In the genomic region with DNA sequence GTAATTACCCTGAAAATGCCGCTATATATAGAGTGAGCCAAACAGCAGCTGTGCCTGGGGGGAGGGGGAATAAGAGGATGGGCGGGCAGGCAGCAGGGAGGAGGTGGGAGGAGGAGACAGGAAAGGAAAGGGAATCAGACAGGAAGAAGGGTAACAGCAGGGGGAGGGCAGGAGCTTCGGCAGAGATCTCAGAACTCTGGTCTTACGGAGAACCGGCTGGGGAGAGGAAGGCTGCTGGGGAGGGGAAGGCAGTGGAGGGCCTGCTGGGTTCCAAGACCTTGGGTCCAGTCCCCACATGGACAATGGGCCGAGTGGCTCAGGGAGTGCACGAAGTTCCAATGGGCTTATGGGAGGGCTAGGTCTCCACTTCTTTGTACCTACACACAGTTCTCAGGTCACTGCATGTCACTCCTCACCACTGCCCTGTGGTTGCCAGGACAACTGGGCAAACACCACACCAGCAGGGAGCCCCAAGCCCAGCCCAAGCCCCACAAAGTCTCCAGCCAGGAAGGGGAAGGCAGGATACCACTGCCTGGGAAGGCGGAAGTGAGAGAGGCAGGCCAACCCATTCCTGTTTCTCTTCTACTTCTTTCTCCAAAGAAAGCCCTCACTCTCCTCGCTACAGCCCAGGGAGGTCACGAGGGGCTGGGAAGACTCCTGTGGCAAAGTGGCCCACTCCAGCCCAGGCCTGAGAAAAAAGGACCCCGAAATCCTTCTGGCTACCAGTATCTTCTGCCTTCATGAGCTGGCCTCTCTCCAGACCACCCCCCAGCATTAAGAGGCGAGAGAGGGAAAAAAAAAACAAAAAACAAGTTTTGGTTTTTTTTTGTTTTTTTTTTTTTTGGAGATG, we compare ENCODE assay signal across 8 cellular contexts. TPM values are rescaled to one million over a fixed set of nuclear protein-coding genes. Genes with fewer than 3 reads are reported as not detected.
DNase-seq lines count a peak whose midpoint lies in the region; TF ChIP-seq lines count a peak whose summit lies in the region.

No MANE protein-coding gene starts in this region.

- H3K4me3 ChIP-seq in KMS-11 (IDR thresholded peaks at IDR 0.05; ENCODE audit: insufficient read depth, low read depth, low read length), result no peak overlapping the region
- H3K4me3 ChIP-seq in Peyer's patch, result peak overlapping the region in 2 of 4 donors; percentile 3 to 18
- H3K4me3 ChIP-seq in colonic mucosa, result no peak overlapping the region
- H3K4me3 ChIP-seq in spleen, result peak overlapping the region in 4 of 8 donors; percentile 5 to 49 (median 10)

- H3K27ac ChIP-seq in KMS-11, result peak overlapping the region; percentile 34; the same call in 1 of the 2 replicates
- peak overlapping the region; percentile 59 to 84 (median 70) for H3K27ac ChIP-seq in Peyer's patch
- peak overlapping the region; percentile 84 for H3K27ac ChIP-seq in colonic mucosa
- peak overlapping the region; percentile 27 to 90 (median 86) for H3K27ac ChIP-seq in spleen

- peaks cover 6% of the 10 kb centered on the region; the same call in 1 of the 2 replicates for H3K36me3 ChIP-seq in KMS-11 (ENCODE audit: insufficient read depth)
- peaks cover 0 to 30% (median 0%) of the 10 kb centered on the region in 3 donors for H3K36me3 ChIP-seq in Peyer's patch
- no peaks in the 10 kb centered on the region for H3K36me3 ChIP-seq in colonic mucosa
- H3K36me3 ChIP-seq in spleen, result peaks cover 3 to 45% (median 30%) of the 10 kb centered on the region in 6 donors

- H3K9ac ChIP-seq in KMS-11 (0 out of 2 replicates have a peak overlapping the region, but pooled peaks have one; percentile 2), colonic mucosa (ENCODE audit: low read depth in 2 of 2, low read length in 2 of 2) (peak overlapping the region; percentile 16 to 71)

- H3K4me1 ChIP-seq in KMS-11 (ENCODE audit: low read depth, poor library complexity, severe bottlenecking) (peaks cover 48% of the 10 kb centered on the region), Peyer's patch (peaks cover 0 to 34% (median 3%) of the 10 kb centered on the region in 4 donors), colonic mucosa (peaks cover 10% of the 10 kb centered on the region), spleen (peaks cover 20 to 62% (median 49%) of the 10 kb centered on the region in 6 donors)

- H3K9me3 ChIP-seq in Peyer's patch, result no peaks in the 10 kb centered on the region
- H3K9me3 ChIP-seq in colonic mucosa, result no peaks in the 10 kb centered on the region
- no peaks in the 10 kb centered on the region for H3K9me3 ChIP-seq in spleen

- H3K79me2 ChIP-seq in KMS-11 (ENCODE audit: insufficient read depth, low read depth), result peaks cover 15% of the 10 kb centered on the region; the same call in 1 of the 2 replicates

- TF ChIP-seq CTCF in KMS-11 (conservative IDR thresholded peaks at IDR 0.05; ENCODE audit: low read depth, low read length) (no peak), Peyer's patch (IDR thresholded peaks at IDR 0.05) (no peak), colonic mucosa (IDR thresholded peaks at IDR 0.05) (no peak), spleen (IDR thresholded peaks at IDR 0.05 in 8 of 11, conservative IDR thresholded peaks at IDR 0.05 in 3 of 11) (peak in 3 of 11 experiments; percentile 6 to 24 (median 15))

- no peaks in the 10 kb centered on the region for H4K20me1 ChIP-seq in KMS-11 (ENCODE audit: insufficient read depth)

- 16 to 22% (median 20%) methylated on average over 12 of the region's 12 CpGs for WGBS in spleen, 5 donors

- H3K4me2 ChIP-seq in KMS-11, result peak overlapping the region; percentile 7; the same call in 1 of the 2 replicates

- no peak for TF ChIP-seq POLR2A in Peyer's patch (IDR thresholded peaks at IDR 0.05)
- no peak for TF ChIP-seq POLR2A in spleen (IDR thresholded peaks at IDR 0.05)

- H2AFZ ChIP-seq in KMS-11 (ENCODE audit: low read depth), result no peak overlapping the region

- H3K27me3 ChIP-seq in KMS-11 (ENCODE audit: insufficient read depth, low read depth), result no peaks in the 10 kb centered on the region
- no peaks in the 10 kb centered on the region for H3K27me3 ChIP-seq in Peyer's patch
- H3K27me3 ChIP-seq in colonic mucosa, result no peaks in the 10 kb centered on the region
- H3K27me3 ChIP-seq in spleen (replicated peaks in 1 of 7), result no peaks in the 10 kb centered on the region

- intact Hi-C loops in colonic mucosa (cut with DNase I), result no loop called here
- intact Hi-C loops in spleen (cut with DNase I; ENCODE audit: low total_unique reads), result no loop called here

- DNase-seq in DMS53 (lab: John Stamatoyannopoulos, UW) (peak; percentile 98), Peyer's patch (peak in 1 of 3 donors; percentile 58), colonic mucosa (peak; percentile 81), kidney glomerular epithelial cell (lab: John Stamatoyannopoulos, UW) (peak; percentile 63), spleen (no peak)
- DNase-seq in effector CD4-positive, alpha-beta T cell, result no peak
- DNase-seq in activated CD8-positive, alpha-beta memory T cell treated with anti-CD3 and anti-CD28 coated beads for 24 hours, result no peak

RNA-seq across cellular contexts. Expression of a gene that starts 25.3 kb away (rescaled TPM):
- 10 to 100 TPM in 3 of 4 donors, 1 to 10 TPM in 1; 8.3 to 48.9 (median 33.8) TPM for total RNA-seq in Peyer's patch
- 10 to 100 TPM; 28.3 to 44.7 TPM for total RNA-seq in colonic mucosa
- 10 to 100 TPM; 24.9 to 49.2 (median 39.2) TPM for total RNA-seq in spleen
- polyA plus RNA-seq in spleen, result 10 to 100 TPM; 28.9 to 36.8 (median 35.9) TPM

RNA-seq across cellular contexts. Expression of a gene that starts 27.6 kb away (rescaled TPM):
- 10 to 100 TPM; 42.4 to 71.0 (median 48.4) TPM for total RNA-seq in Peyer's patch
- 10 to 100 TPM; 19.0 to 26.6 TPM for total RNA-seq in colonic mucosa
- 10 to 100 TPM; 42.3 to 72.9 (median 59.4) TPM for total RNA-seq in spleen
- 10 to 100 TPM; 18.5 to 39.9 (median 22.4) TPM for polyA plus RNA-seq in spleen

RNA-seq across cellular contexts. Expression of a gene that starts 29.4 kb away (rescaled TPM):
- 10 to 100 TPM; 10.7 to 28.4 (median 26.1) TPM for total RNA-seq in Peyer's patch
- total RNA-seq in colonic mucosa, result 10 to 100 TPM; 60.9 to 74.3 TPM
- 10 to 100 TPM; 21.6 to 43.1 (median 39.4) TPM for total RNA-seq in spleen
- polyA plus RNA-seq in spleen, result 10 to 100 TPM; 18.9 to 30.4 (median 22.4) TPM

RNA-seq across cellular contexts. Expression of a gene that starts 45.9 kb away (rescaled TPM):
- 1 to 10 TPM in 3 of 4 donors, under 1 TPM in 1; 0.53 to 5.8 (median 1.6) TPM for total RNA-seq in Peyer's patch
- total RNA-seq in colonic mucosa, result 10 to 100 TPM in 1 of 2 donors, 1 to 10 TPM in 1; 2.7 to 11.5 TPM
- 1 to 10 TPM; 1.3 to 4.1 (median 1.8) TPM for total RNA-seq in spleen
- 1 to 10 TPM in 2 of 3 donors, under 1 TPM in 1; 0.83 to 1.0 (median 1.0) TPM for polyA plus RNA-seq in spleen

Comparison
In these comparisons a context has a peak if more than half of its experiments do, and no peak if none do; other contexts are left out.
1. DNase-seq: peak in DMS53 (single experiment), colonic mucosa (single experiment) and kidney glomerular epithelial cell (single experiment); none in spleen (single experiment), effector CD4-positive, alpha-beta T cell (single experiment) and activated CD8-positive, alpha-beta memory T cell treated with anti-CD3 and anti-CD28 coated beads for 24 hours (single experiment).
2. H3K27ac ChIP-seq: peak in every context shown above with its lines; median percentile 86 in spleen; 84 in colonic mucosa; 70 in Peyer's patch; 34 in KMS-11.